Comparison of ENCODE assay signal across 9 cellular contexts in the genomic region with DNA sequence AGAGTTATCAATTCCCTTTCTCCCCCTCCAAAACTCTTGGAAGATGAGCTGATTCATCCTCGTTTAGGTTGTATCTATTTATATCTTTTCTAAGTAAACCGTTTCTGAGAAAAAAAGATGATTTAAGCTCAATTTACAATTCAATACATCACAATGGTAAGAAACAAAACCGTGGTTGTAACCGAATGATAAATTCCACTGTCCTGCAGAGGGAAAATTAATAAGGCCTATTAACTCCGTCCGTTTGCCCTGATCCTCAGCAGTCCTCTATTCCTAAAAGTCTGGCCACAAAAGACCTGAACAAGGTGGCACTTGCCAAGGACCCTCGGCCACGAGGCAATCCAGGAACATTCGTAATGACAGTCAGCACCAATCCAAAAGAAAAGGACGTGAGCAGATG.
DNase-seq lines count a peak whose midpoint lies in the region; ATAC-seq and TF ChIP-seq lines count a peak whose summit lies in the region.
"Had no signal": no experiment of that assay in that cellular context is flagged by ENCODE, and none has a peak within 500 bp of the region (broad histone marks: within the 10 kb centered on the region; RNA-seq: fewer than 3 reads in every experiment).

No MANE protein-coding gene starts in this region.

- no peak overlapping the region for H3K9ac ChIP-seq in neural progenitor cell

- H3K9me3 Mint-ChIP-seq in neural progenitor cell (no peaks in the 10 kb centered on the region), type B pancreatic cell (no peaks in the 10 kb centered on the region)

- H3K4me1 Mint-ChIP-seq in neural progenitor cell, result peaks cover 31% of the 10 kb centered on the region
- H3K4me1 Mint-ChIP-seq in type B pancreatic cell (ENCODE audit: unreplicated experiment), result peaks cover 58% of the 10 kb centered on the region
- H3K4me1 Mint-ChIP-seq: activated naive CD4-positive, alpha-beta T cell treated with anti-CD3 and anti-CD28 coated beads, Interleukin-2, amount 50 U/mL, for 24 hours had no signal

- peaks cover 88% of the 10 kb centered on the region for H3K79me2 ChIP-seq in neural progenitor cell (ENCODE audit: low read depth)

- intact Hi-C loops in left ventricle myocardium inferior (cut with micrococcal nuclease), result no loop called here
- intact Hi-C loops in left cardiac atrium (cut with DNase I), result no loop called here

- H3K4me1 ChIP-seq in left ventricle myocardium inferior, result peaks cover 90% of the 10 kb centered on the region
- H3K4me1 ChIP-seq in neural progenitor cell, result peaks cover 42% of the 10 kb centered on the region

- peak overlapping the region; percentile 21 for H3K4me2 ChIP-seq in neural progenitor cell

- H3K4me3 Mint-ChIP-seq in neural progenitor cell (no peak overlapping the region), type B pancreatic cell (peak overlapping the region; percentile 72)
- H3K4me3 Mint-ChIP-seq: activated naive CD4-positive, alpha-beta T cell treated with anti-CD3 and anti-CD28 coated beads, Interleukin-2, amount 50 U/mL, for 24 hours had no signal

- H3K4me3 ChIP-seq in left ventricle myocardium inferior, result peak overlapping the region; percentile 40
- H3K4me3 ChIP-seq in neural progenitor cell, result no peak overlapping the region

- TF ChIP-seq CTCF in left ventricle myocardium inferior (IDR thresholded peaks at IDR 0.05; ENCODE audit: borderline replicate concordance), result no peak
- TF ChIP-seq CTCF in neural progenitor cell (IDR thresholded peaks at IDR 0.05), result no peak
- TF ChIP-seq CTCF in type B pancreatic cell (conservative IDR thresholded peaks at IDR 0.05), result no peak

- H3F3A ChIP-seq in neural progenitor cell (ENCODE audit: low read depth), result peaks cover 17% of the 10 kb centered on the region

- peaks cover 74% of the 10 kb centered on the region for H4K20me1 ChIP-seq in neural progenitor cell (ENCODE audit: low read depth)

- ATAC-seq in left cardiac atrium (no peak), HG03460 (IDR thresholded peaks at IDR 0.05; ENCODE audit: unreplicated experiment) (no peak)

- H3K27me3 ChIP-seq in left ventricle myocardium inferior (ENCODE audit: low read depth) (no peaks in the 10 kb centered on the region), neural progenitor cell (no peaks in the 10 kb centered on the region)

- DNase-seq in left ventricle myocardium inferior (no peak), left cardiac atrium (no peak), neural progenitor cell (ENCODE audit: low spot score) (no peak), type B pancreatic cell (ENCODE audit: extremely low spot score, unreplicated experiment) (no peak), germinal center (ENCODE audit: low spot score) (no peak)
- no peak for DNase-seq in activated CD4-positive, alpha-beta T cell treated with anti-CD3 and anti-CD28 coated beads for 4 hours

- H3K36me3 ChIP-seq in left ventricle myocardium inferior (no peaks in the 10 kb centered on the region), neural progenitor cell (no peaks in the 10 kb centered on the region)

- H3K27me3 Mint-ChIP-seq in neural progenitor cell (ENCODE audit: insufficient read depth, low read depth), result peaks cover 4% of the 10 kb centered on the region
- H3K27me3 Mint-ChIP-seq in type B pancreatic cell, result no peaks in the 10 kb centered on the region

- peak overlapping the region; percentile 70 for H3K27ac Mint-ChIP-seq in neural progenitor cell
- H3K27ac Mint-ChIP-seq in type B pancreatic cell, result no peak overlapping the region
- H3K27ac Mint-ChIP-seq: activated naive CD4-positive, alpha-beta T cell treated with anti-CD3 and anti-CD28 coated beads, Interleukin-2, amount 50 U/mL, for 24 hours had no signal

- peak overlapping the region; percentile 66 for H3K27ac ChIP-seq in left ventricle myocardium inferior (replicated peaks)
- peak overlapping the region; percentile 80 for H3K27ac ChIP-seq in cingulate gyrus (ENCODE audit: low read depth, low read length)
- H3K27ac ChIP-seq in neural progenitor cell, result no peak overlapping the region

- no peak overlapping the region for H2AFZ ChIP-seq in neural progenitor cell (replicated peaks)

- peaks cover 7% of the 10 kb centered on the region for H3K36me3 Mint-ChIP-seq in neural progenitor cell
- H3K36me3 Mint-ChIP-seq in type B pancreatic cell, result no peaks in the 10 kb centered on the region
- H3K36me3 Mint-ChIP-seq: activated naive CD4-positive, alpha-beta T cell treated with anti-CD3 and anti-CD28 coated beads, Interleukin-2, amount 50 U/mL, for 24 hours had no signal

- no peaks in the 10 kb centered on the region for H3K9me3 ChIP-seq in left ventricle myocardium inferior (replicated peaks)
- no peaks in the 10 kb centered on the region for H3K9me3 ChIP-seq in neural progenitor cell (ENCODE audit: low read depth)
